ENCODE assay signal across 1 cellular context in genomic region chr10:7250236-7250635, GRCh38.
TF ChIP-seq lines count a peak whose summit lies in the region.

No MANE protein-coding gene starts in this region.

TF ChIP-seq in SK-N-SH, 30 proteins besides CTCF, POLR2A, EP300 and RAD21 (continued from another document):
- TF ChIP-seq USF2 (IDR thresholded peaks at IDR 0.05; ENCODE audit: borderline replicate concordance, low read depth, low read length), result no peak
- TF ChIP-seq GATA2 (CRISPR knock-in tag; IDR thresholded peaks at IDR 0.05), result no peak
- no peak for TF ChIP-seq SIN3A (IDR thresholded peaks at IDR 0.05; ENCODE audit: borderline replicate concordance, low read depth, low read length)
- no peak for TF ChIP-seq MXI1 (IDR thresholded peaks at IDR 0.05; ENCODE audit: low read depth, low read length)
- TF ChIP-seq FOXJ3 (CRISPR knock-in tag; IDR thresholded peaks at IDR 0.05), result no peak
- no peak for TF ChIP-seq GABPA (IDR thresholded peaks at IDR 0.05; ENCODE audit: low read depth)
TF ChIP-seq in SK-N-SH: peak in this region for 0.
